Comparison of ENCODE assay signal across 1 cellular context in genomic region chr14:55579724-55580400, GRCh38.
TF ChIP-seq lines count a peak whose summit lies in the region.

TSS of gene KTN1 (plus strand) at chr14:55580207. CDS start at chr14:55612049, 31,842 bp downstream.

TF ChIP-seq in A549, 52 proteins besides CTCF, POLR2A, EP300 and RAD21 (continued from another document):
- TF ChIP-seq KDM1A (IDR thresholded peaks at IDR 0.05; ENCODE audit: low read depth) (0 out of 2 replicates have a peak, but pooled peaks have one; percentile 53), FOXS1 (CRISPR knock-in tag; IDR thresholded peaks at IDR 0.05) (no peak), ESRRA (IDR thresholded peaks at IDR 0.05; ENCODE audit: borderline replicate concordance, low read length) (no peak), CBX2 (IDR thresholded peaks at IDR 0.05; ENCODE audit: borderline replicate concordance, low read depth) (no peak), ZC3H11A (IDR thresholded peaks at IDR 0.05) (no peak), CBX8 (IDR thresholded peaks at IDR 0.05) (no peak)
